Comparison of ENCODE assay signal across 11 cellular contexts in the genomic region with DNA sequence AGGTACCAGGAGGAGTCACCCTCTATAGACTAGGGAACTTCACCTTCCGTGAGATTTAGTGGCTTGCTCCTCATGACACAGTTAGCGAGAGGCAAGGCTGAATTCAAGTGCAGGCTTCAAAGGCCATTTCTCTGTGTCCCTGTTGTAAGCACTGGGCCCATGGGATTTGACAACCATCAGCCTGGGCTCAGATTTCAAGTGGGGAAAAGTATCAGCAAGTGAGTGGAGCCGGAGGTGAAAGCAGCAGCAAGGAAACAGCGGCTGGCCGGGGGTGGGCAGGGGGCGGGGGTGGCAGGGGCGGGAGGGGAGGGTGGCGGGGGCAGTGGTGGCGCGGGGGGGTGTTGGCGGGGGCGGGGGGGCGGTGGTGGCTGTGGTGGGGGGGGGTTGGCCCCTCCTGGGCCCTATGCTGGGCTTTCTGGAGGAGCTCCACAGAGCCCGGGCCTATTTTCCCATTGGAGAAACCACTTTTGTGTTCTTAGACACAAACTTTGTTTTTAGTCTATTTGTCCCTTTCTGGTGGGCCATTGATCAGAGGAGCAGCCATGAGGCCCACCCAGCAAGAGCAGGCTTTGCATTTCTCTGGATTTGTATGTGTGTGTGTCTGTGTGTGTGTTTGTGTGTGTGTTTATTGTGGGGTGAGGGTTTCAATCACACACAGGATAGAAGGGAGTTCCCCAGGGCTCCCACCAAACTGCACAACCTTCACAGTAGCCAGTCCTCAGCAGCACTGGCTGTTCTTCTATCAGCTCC.
DNase-seq lines count a peak whose midpoint lies in the region; ATAC-seq, FAIRE-seq and TF ChIP-seq lines count a peak whose summit lies in the region.
"Had no signal": no experiment of that assay in that cellular context is flagged by ENCODE, and none has a peak within 500 bp of the region (broad histone marks: within the 10 kb centered on the region; RNA-seq: fewer than 3 reads in every experiment).

No MANE protein-coding gene starts in this region.

- TF ChIP-seq RAD21 in H1 (IDR thresholded peaks at IDR 0.05 in 1 of 2, conservative IDR thresholded peaks at IDR 0.05 in 1 of 2; ENCODE audit: low read depth in 2 of 2, low read length in 2 of 2): no peak

- H3K4me1 ChIP-seq in H9 (ENCODE audit: insufficient read depth, low read length): peaks cover 12% of the 10 kb centered on the region; the same call in 1 of the 2 replicates
- peaks cover 6 to 18% (median 7%) of the 10 kb centered on the region in 4 experiments; a peak in 6 of 7 replicates for H3K4me1 ChIP-seq in H1 (replicated peaks in 1 of 4; ENCODE audit: control insufficient read depth in 3 of 4, insufficient read depth in 4 of 4, low read length in 3 of 4)
- peaks cover 0 to 39% (median 30%) of the 10 kb centered on the region in 4 donors for H3K4me1 ChIP-seq in sigmoid colon

- POLR2A ChIA-PET in H1 (lab: Charles Lee; ENCODE audit: partially characterized antibody) (interaction anchor here (1.5 to 2.4 kb wide), 2 partner anchors 15 to 20 kb away, joined by 3 to 5 read pairs; no protein-coding TSS in a partner anchor), T-cell (lab: Charles Lee) (no interaction called here)

- H3K14ac ChIP-seq in H9 (ENCODE audit: insufficient read depth, low read length): no peak overlapping the region
- H3K14ac ChIP-seq in H1 (ENCODE audit: insufficient read length): no peak overlapping the region

- H3K79me2 ChIP-seq in H9 (ENCODE audit: insufficient read depth, low read length) (no peaks in the 10 kb centered on the region), H1 (ENCODE audit: control insufficient read depth in 1 of 2, insufficient read depth in 2 of 2, low read length in 2 of 2) (no peaks in the 10 kb centered on the region)

- no peak overlapping the region for H2AFZ ChIP-seq in H9 (ENCODE audit: low read length)
- peak overlapping the region; percentile 78 for H2AFZ ChIP-seq in H1 (ENCODE audit: low read length)

- H4K91ac ChIP-seq in H9 (ENCODE audit: insufficient read length, low read depth, low read length) (no peak overlapping the region), H1 (replicated peaks; ENCODE audit: insufficient read length, low read length) (peak overlapping the region; percentile 82)

- no peak overlapping the region for H2BK15ac ChIP-seq in H9 (ENCODE audit: low read depth, low read length)
- peak overlapping the region; percentile 88; the same call in 1 of the 2 replicates for H2BK15ac ChIP-seq in H1 (ENCODE audit: low read length)

- H3K56ac ChIP-seq in H9 (ENCODE audit: insufficient read length, low read depth, low read length): no peak overlapping the region
- H3K56ac ChIP-seq in H1 (replicated peaks; ENCODE audit: insufficient read length, low read depth, low read length): no peak overlapping the region

- H2BK12ac ChIP-seq in H9 (ENCODE audit: insufficient read length, low read depth, low read length) (no peak overlapping the region), H1 (ENCODE audit: low read depth, low read length) (peak overlapping the region; percentile 86)

- no peak overlapping the region for H3K18ac ChIP-seq in H9 (ENCODE audit: insufficient read length, low read depth, low read length)
- H3K18ac ChIP-seq in H1 (ENCODE audit: extremely low read depth, low read length): 0 out of 2 replicates have a peak overlapping the region, but pooled peaks have one; percentile 75

- H3K9ac ChIP-seq in H9 (ENCODE audit: extremely low read depth, insufficient read length, low read length) (no peak overlapping the region), H1 (replicated peaks in 1 of 4; ENCODE audit: extremely low read depth in 1 of 4, low read depth in 3 of 4, low read length in 3 of 4) (no peak overlapping the region; a peak in 1 of 7 replicates)

- H2BK120ac ChIP-seq in H9 (ENCODE audit: low read depth, low read length, poor library complexity, severe bottlenecking): no peak overlapping the region
- H2BK120ac ChIP-seq in H1 (replicated peaks; ENCODE audit: low read depth, low read length): no peak overlapping the region

- peaks cover 35 to 47% of the 10 kb centered on the region in 2 experiments for H3K4me1 Mint-ChIP-seq in H9
- H3K4me1 Mint-ChIP-seq in T-cell: peaks cover 3 to 6% (median 3%) of the 10 kb centered on the region in 3 donors

- intact Hi-C loops in sigmoid colon (cut with DNase I): no loop called here

- TF ChIP-seq POLR2A in H1 (IDR thresholded peaks at IDR 0.05; ENCODE audit: control extremely low read depth in 1 of 2, low read depth in 2 of 2, low read length in 2 of 2): no peak
- no peak for TF ChIP-seq POLR2A in sigmoid colon (IDR thresholded peaks at IDR 0.05)

- CTCF ChIA-PET in H1 (lab: Charles Lee; ENCODE audit: partially characterized antibody): interaction anchor here (0.6 to 1.4 kb wide), 6 partner anchors 15 to 408 kb away, joined by 3 to 8 read pairs (median 4); no protein-coding TSS in a partner anchor
- CTCF ChIA-PET in T-cell (lab: Charles Lee): no interaction called here

- H3K27ac Mint-ChIP-seq in H9 (peak overlapping the region; percentile 57 to 72 (median 71); a peak in 6 of 7 replicates), T-cell (no peak overlapping the region)

- no peak for TF ChIP-seq CTCF in H9 (conservative IDR thresholded peaks at IDR 0.05)
- no peak for TF ChIP-seq CTCF in H1 (IDR thresholded peaks at IDR 0.05; ENCODE audit: control extremely low read depth in 1 of 3, insufficient read depth in 1 of 3, low read depth in 1 of 3, low read length in 3 of 3)
- TF ChIP-seq CTCF in sigmoid colon (IDR thresholded peaks at IDR 0.05): no peak

- no CpG with 5 or more reads among the region's 14 CpGs for WGBS in H9 (ENCODE audit: extremely low coverage, insufficient read length, low lambda C conversion rate)
- 14% methylated on average over 5 of the region's 14 CpGs; no CpG with 5 or more reads in 1 of the 2 experiments for WGBS in H1 (ENCODE audit: extremely low coverage in 1 of 2, insufficient coverage in 1 of 2, insufficient read length in 1 of 2, insufficient replicate concordance in 2 of 2, low coverage in 1 of 2, low lambda C conversion rate in 2 of 2, missing lambda C conversion rate in 1 of 2), 2 experiments
- WGBS in sigmoid colon, 2 donors: 71 to 75% methylated on average over 9 to 14 of the region's 14 CpGs

- TF ChIP-seq EP300 in H1 (IDR thresholded peaks at IDR 0.05; ENCODE audit: borderline replicate concordance in 1 of 2, low read depth in 2 of 2, low read length in 2 of 2) (no peak), sigmoid colon (IDR thresholded peaks at IDR 0.05) (no peak)

- H3K23ac ChIP-seq in H9 (ENCODE audit: insufficient read length, low read depth, low read length) (no peak overlapping the region), H1 (ENCODE audit: insufficient read length) (no peak overlapping the region)

- FAIRE-seq in H1 (lab: Jason Lieb, UNC): no peak
- FAIRE-seq: endothelial cell of umbilical vein had no signal

- H3K79me1 ChIP-seq in H9 (ENCODE audit: insufficient read depth, low read depth, low read length, poor library complexity, severe bottlenecking): no peaks in the 10 kb centered on the region
- H3K79me1 ChIP-seq in H1 (ENCODE audit: low read depth, low read length): no peaks in the 10 kb centered on the region

- H2BK20ac ChIP-seq in H9 (ENCODE audit: low read depth, low read length, poor library complexity, severe bottlenecking) (no peak overlapping the region), H1 (ENCODE audit: low read length) (peak overlapping the region; percentile 89; the same call in 1 of the 2 replicates)

- H3K4me3 Mint-ChIP-seq in H9 (0 out of 5 replicates have a peak overlapping the region, but pooled peaks of 1 of the 2 experiments have one; percentile 13), T-cell (no peak overlapping the region)

- H3K9me3 ChIP-seq in H9 (ENCODE audit: control insufficient read depth, low read depth, low read length): no peaks in the 10 kb centered on the region
- no peaks in the 10 kb centered on the region for H3K9me3 ChIP-seq in H1 (ENCODE audit: insufficient read depth in 2 of 2, low read depth in 1 of 2, low read length in 1 of 2)
- H3K9me3 ChIP-seq in sigmoid colon: peaks cover 0 to 2% (median 0%) of the 10 kb centered on the region in 4 donors

- H3K4me3 ChIP-seq in H1 (ENCODE audit: extremely low read depth in 1 of 4, insufficient read depth in 2 of 4, low read depth in 3 of 4, low read length in 4 of 4): no peak overlapping the region
- H3K4me3 ChIP-seq in sigmoid colon: no peak overlapping the region

- H4K20me1 ChIP-seq in H9 (ENCODE audit: control insufficient read depth, insufficient read depth, insufficient read length): no peaks in the 10 kb centered on the region
- no peaks in the 10 kb centered on the region for H4K20me1 ChIP-seq in H1 (replicated peaks in 1 of 2; ENCODE audit: control insufficient read depth in 1 of 2, insufficient read depth in 2 of 2, low read length in 2 of 2)

- H2BK5ac ChIP-seq in H9 (ENCODE audit: insufficient read length, low read length): no peak overlapping the region
- H2BK5ac ChIP-seq in H1 (ENCODE audit: low read depth, low read length): no peak overlapping the region; the same call in 1 of the 2 replicates

- H2AK5ac ChIP-seq in H9 (ENCODE audit: insufficient read length, low read length) (no peak overlapping the region), H1 (ENCODE audit: low read depth, low read length) (no peak overlapping the region)

- no peak overlapping the region for H3T11ph ChIP-seq in H9 (ENCODE audit: low read length)

- H3K9me3 Mint-ChIP-seq in H9: peaks cover 2 to 5% of the 10 kb centered on the region in 2 experiments; a peak in 2 of 5 replicates
- H3K9me3 Mint-ChIP-seq in T-cell: no peaks in the 10 kb centered on the region

- H3K4me2 ChIP-seq in H9 (ENCODE audit: insufficient read depth, insufficient read length, low read length) (no peak overlapping the region), H1 (ENCODE audit: insufficient read depth in 1 of 2, low read depth in 2 of 2, low read length in 2 of 2) (peak overlapping the region; percentile 2 to 8; a peak in 1 of 4 replicates)

- H3K23me2 ChIP-seq in H9 (ENCODE audit: insufficient read length, low read depth, low read length, poor library complexity, severe bottlenecking) (no peaks in the 10 kb centered on the region), H1 (ENCODE audit: low read depth, low read length) (no peaks in the 10 kb centered on the region)

- H3K27me3 ChIP-seq in H9 (ENCODE audit: insufficient read depth, low read length) (no peaks in the 10 kb centered on the region), H1 (replicated peaks in 1 of 4; ENCODE audit: control insufficient read depth in 3 of 4, extremely low read depth in 1 of 4, insufficient read depth in 3 of 4, low read length in 3 of 4) (no peaks in the 10 kb centered on the region), sigmoid colon (no peaks in the 10 kb centered on the region)

- H3K36me3 ChIP-seq in H1 (ENCODE audit: control insufficient read depth in 2 of 4, insufficient read depth in 4 of 4, low read length in 3 of 4) (no peaks in the 10 kb centered on the region), sigmoid colon (no peaks in the 10 kb centered on the region)

- no peaks in the 10 kb centered on the region; a peak in 2 of 7 replicates for H3K36me3 Mint-ChIP-seq in H9 (ENCODE audit: insufficient read depth in 1 of 3, low read depth in 3 of 3)
- H3K36me3 Mint-ChIP-seq in T-cell: no peaks in the 10 kb centered on the region

- ATAC-seq in HG02763 (IDR thresholded peaks at IDR 0.05; ENCODE audit: unreplicated experiment) (no peak), T-cell (replicated peaks in 1 of 4) (no peak)

- peak; percentile 69 for DNase-seq in H9
- peak; percentile 97 for DNase-seq in NCI-H2107 treated with DMSO at 0.1 percent for 48 hours (lab: John Stamatoyannopoulos, UW; ENCODE audit: unreplicated experiment)
- peak in 1 of 2 experiments; percentile 51 for DNase-seq in H1 (ENCODE audit: low read depth in 1 of 2, low spot score in 2 of 2)
- no peak for DNase-seq in sigmoid colon
- no peak for DNase-seq in T-cell
- no peak for DNase-seq in AG08395 (ENCODE audit: low spot score)
- DNase-seq: amygdala; RPMI8226; stimulated activated naive CD4-positive, alpha-beta T cell had no signal

- H3K27me3 Mint-ChIP-seq in H9 (ENCODE audit: low read depth) (no peaks in the 10 kb centered on the region), T-cell (peaks cover 22 to 29% of the 10 kb centered on the region in 2 donors)

- H4K8ac ChIP-seq in H9 (replicated peaks; ENCODE audit: insufficient read length, low read depth, low read length): no peak overlapping the region
- H4K8ac ChIP-seq in H1 (ENCODE audit: extremely low read depth, insufficient read depth, low read length): no peak overlapping the region

- H4K5ac ChIP-seq in H9 (ENCODE audit: insufficient read length, low read depth, low read length) (no peak overlapping the region), H1 (ENCODE audit: insufficient read length, low read depth, low read length) (peak overlapping the region; percentile 65)

- H3K27ac ChIP-seq in H9 (ENCODE audit: insufficient read length, low read depth, low read length) (no peak overlapping the region), H1 (ENCODE audit: low read depth, low read length) (no peak overlapping the region), sigmoid colon (peak overlapping the region in 3 of 4 donors; percentile 48 to 64 (median 56))

- H3K4ac ChIP-seq in H9 (ENCODE audit: low read depth, low read length): no peak overlapping the region
- peak overlapping the region; percentile 17 for H3K4ac ChIP-seq in H1 (replicated peaks; ENCODE audit: insufficient read length, low read depth, low read length)

Comparison
In these comparisons a context has a peak if more than half of its experiments do, and no peak if none do; other contexts are left out.
1. DNase-seq: peak in H9 (single experiment) and NCI-H2107 treated with DMSO at 0.1 percent for 48 hours (single experiment); none in sigmoid colon (single experiment), T-cell (0 of 34) and AG08395 (single experiment).
2. H3K27ac ChIP-seq: peak in sigmoid colon (3 of 4); none in H9 (single experiment) and H1 (single experiment).
3. H3K27ac Mint-ChIP-seq: peak in H9 (3 of 3); none in T-cell (0 of 2).